ENCODE assay signal across 13 cellular contexts in genomic region chr21:25964009-25964408, GRCh38.
DNase-seq lines count a peak whose midpoint lies in the region; ATAC-seq and TF ChIP-seq lines count a peak whose summit lies in the region.
"Had no signal": no experiment of that assay in that cellular context is flagged by ENCODE, and none has a peak within 500 bp of the region (broad histone marks: within the 10 kb centered on the region; RNA-seq: fewer than 3 reads in every experiment).

No MANE protein-coding gene starts in this region.

- peaks cover 22% of the 10 kb centered on the region for H3K4me1 Mint-ChIP-seq in Calu3 (ENCODE audit: low read depth, unreplicated experiment)

- POLR2A ChIA-PET in Panc1 (lab: Charles Lee), result no interaction called here

- H3K79me2 ChIP-seq in parathyroid adenoma (no peaks in the 10 kb centered on the region), smooth muscle cell (ENCODE audit: low read depth) (peaks cover 11% of the 10 kb centered on the region), GM23248 (ENCODE audit: insufficient read depth) (no peaks in the 10 kb centered on the region)

- H3K9ac ChIP-seq in parathyroid adenoma (no peak overlapping the region), smooth muscle cell (ENCODE audit: low read depth) (no peak overlapping the region), GM23248 (no peak overlapping the region)

- H3K4me3 Mint-ChIP-seq in Calu3 (ENCODE audit: low read depth, unreplicated experiment), result no peak overlapping the region

- peaks cover 12% of the 10 kb centered on the region for H3K36me3 ChIP-seq in Panc1 (ENCODE audit: control insufficient read depth, insufficient read depth, low read length)
- H3K36me3 ChIP-seq in parathyroid adenoma (ENCODE audit: control insufficient read depth, insufficient read depth, low read length), result no peaks in the 10 kb centered on the region
- H3K36me3 ChIP-seq in smooth muscle cell (ENCODE audit: low read depth), result no peaks in the 10 kb centered on the region
- H3K36me3 ChIP-seq in GM23248 (ENCODE audit: low read depth), result no peaks in the 10 kb centered on the region
- H3K36me3 ChIP-seq: cardiac muscle cell, ovary had no signal

- no peak overlapping the region for H2AFZ ChIP-seq in parathyroid adenoma
- H2AFZ ChIP-seq in smooth muscle cell (ENCODE audit: low read depth), result no peak overlapping the region
- no peak overlapping the region for H2AFZ ChIP-seq in GM23248

- DNase-seq in Calu3 (no peak), Panc1 (ENCODE audit: low read depth, low spot score) (no peak), fibroblast of pulmonary artery (ENCODE audit: low read depth) (peak; percentile 56), smooth muscle cell (lab: John Stamatoyannopoulos, UW; ENCODE audit: unreplicated experiment) (no peak), GM13976 (ENCODE audit: low spot score) (no peak), GM23248 (no peak), cortex of kidney (lab: John Stamatoyannopoulos, UW) (no peak)
- DNase-seq: ovary, tibial artery had no signal

- H3K9me3 ChIP-seq in Panc1 (ENCODE audit: control insufficient read depth, insufficient read depth, low read depth, low read length), result no peaks in the 10 kb centered on the region
- no peaks in the 10 kb centered on the region for H3K9me3 ChIP-seq in parathyroid adenoma (ENCODE audit: control insufficient read depth, low read length)
- no peaks in the 10 kb centered on the region for H3K9me3 ChIP-seq in smooth muscle cell (replicated peaks; ENCODE audit: low read depth)
- no peaks in the 10 kb centered on the region for H3K9me3 ChIP-seq in GM23248 (ENCODE audit: low read depth)
- H3K9me3 ChIP-seq: MG63, ovary, SJSA1, tibial artery had no signal

- CTCF ChIA-PET in Calu3 (lab: Charles Lee) (no interaction called here), Panc1 (lab: Charles Lee) (no interaction called here)

- no peaks in the 10 kb centered on the region for H3K9me3 Mint-ChIP-seq in Calu3 (ENCODE audit: low read depth, unreplicated experiment)

- H3K4me1 ChIP-seq in Panc1 (ENCODE audit: control insufficient read depth, insufficient read depth, low read length), result peaks cover 11% of the 10 kb centered on the region
- no peaks in the 10 kb centered on the region for H3K4me1 ChIP-seq in parathyroid adenoma
- peaks cover 20% of the 10 kb centered on the region for H3K4me1 ChIP-seq in smooth muscle cell (ENCODE audit: low read depth)
- H3K4me1 ChIP-seq in GM23248 (ENCODE audit: insufficient read depth), result 0 out of 2 replicates have a peak, but pooled peaks cover 3% of the 10 kb centered on the region
- H3K4me1 ChIP-seq: tibial artery had no signal

- no TSS peak for BruUV-seq in Calu3 (replicated peaks; lab: Mats Ljungman, UMichigan)
- BruUV-seq in Panc1 (replicated peaks; lab: Mats Ljungman, UMichigan), result no TSS peak

- H3K36me3 Mint-ChIP-seq in Calu3 (ENCODE audit: insufficient read depth, unreplicated experiment), result peaks cover 10% of the 10 kb centered on the region

- H4K20me1 ChIP-seq in smooth muscle cell (ENCODE audit: low read depth), result peaks cover 33% of the 10 kb centered on the region
- no peaks in the 10 kb centered on the region for H4K20me1 ChIP-seq in GM23248 (ENCODE audit: insufficient read depth)

- H3K27ac ChIP-seq in Panc1 (ENCODE audit: low read length) (0 out of 2 replicates have a peak overlapping the region, but pooled peaks have one; percentile 7), parathyroid adenoma (peak overlapping the region; percentile 58), smooth muscle cell (ENCODE audit: low read depth) (no peak overlapping the region), GM23248 (no peak overlapping the region)
- H3K27ac ChIP-seq: cardiac muscle cell, ovary, SJSA1, tibial artery had no signal

- H3K27ac Mint-ChIP-seq in Calu3 (ENCODE audit: unreplicated experiment), result peak overlapping the region; percentile 60

- in situ Hi-C loops in Panc1 (cut with HindIII; ENCODE audit: low pct_unique_long_range_greater_than_20kb, low sequenced_read_pairs) (no loop called here), GM13976 (cut with MboI; ENCODE audit: low sequenced_read_pairs, unreplicated experiment) (no loop called here), GM23248 (cut with MboI) (no loop called here)

- intact Hi-C loops in Calu3 (cut with micrococcal nuclease; ENCODE audit: unreplicated experiment), result no loop called here
- intact Hi-C loops in Panc1 (cut with micrococcal nuclease; ENCODE audit: unreplicated experiment), result no loop called here

- no peak overlapping the region for H3K4me3 ChIP-seq in Panc1 (ENCODE audit: low read depth in 2 of 2, low read length in 2 of 2)
- H3K4me3 ChIP-seq in fibroblast of pulmonary artery (replicated peaks; ENCODE audit: low read depth, low read length), result no peak overlapping the region
- H3K4me3 ChIP-seq in parathyroid adenoma (ENCODE audit: low read depth, low read length), result no peak overlapping the region
- H3K4me3 ChIP-seq in smooth muscle cell, result no peak overlapping the region
- no peak overlapping the region for H3K4me3 ChIP-seq in GM23248
- H3K4me3 ChIP-seq: cardiac muscle cell, MG63, ovary, SJSA1, tibial artery had no signal

- ATAC-seq in Panc1, result no peak

- H3K27me3 ChIP-seq in Panc1 (ENCODE audit: control insufficient read depth, insufficient read depth, low read length), result no peaks in the 10 kb centered on the region
- no peaks in the 10 kb centered on the region for H3K27me3 ChIP-seq in parathyroid adenoma (ENCODE audit: control insufficient read depth, insufficient read depth, low read length)
- no peaks in the 10 kb centered on the region for H3K27me3 ChIP-seq in smooth muscle cell (ENCODE audit: low read depth)
- H3K27me3 ChIP-seq in GM23248 (replicated peaks; ENCODE audit: insufficient read depth), result no peaks in the 10 kb centered on the region
- H3K27me3 ChIP-seq: cardiac muscle cell, MG63, ovary, SJSA1, tibial artery had no signal

- 90% methylated on average over 5 of the region's 5 CpGs for WGBS in smooth muscle cell (ENCODE audit: low lambda C conversion rate)
- 97 to 98% methylated on average over 5 of the region's 5 CpGs for WGBS in GM23248 (ENCODE audit: low coverage in 1 of 2, low lambda C conversion rate in 2 of 2, missing lambda C conversion rate in 2 of 2), 2 experiments

- no peaks in the 10 kb centered on the region for H3K27me3 Mint-ChIP-seq in Calu3 (ENCODE audit: unreplicated experiment)

- H3K4me2 ChIP-seq in parathyroid adenoma (ENCODE audit: low read length) (no peak overlapping the region), smooth muscle cell (no peak overlapping the region), GM23248 (ENCODE audit: unreplicated experiment) (no peak overlapping the region)

- no peak for TF ChIP-seq CTCF in Calu3 (IDR thresholded peaks at IDR 0.05; ENCODE audit: unreplicated experiment)
- no peak for TF ChIP-seq CTCF in Panc1 (IDR thresholded peaks at IDR 0.05)
- TF ChIP-seq CTCF in fibroblast of pulmonary artery (IDR thresholded peaks at IDR 0.05; ENCODE audit: low read length, missing control alignments), result no peak
- no peak for TF ChIP-seq CTCF in parathyroid adenoma (IDR thresholded peaks at IDR 0.05)
- TF ChIP-seq CTCF in smooth muscle cell (IDR thresholded peaks at IDR 0.05; ENCODE audit: borderline replicate concordance, insufficient read depth, poor library complexity, severe bottlenecking), result no peak
- no peak for TF ChIP-seq CTCF in GM13976 (IDR thresholded peaks at IDR 0.05; ENCODE audit: borderline replicate concordance, control extremely low read depth, extremely low read depth, insufficient read depth, missing control alignments)

- H3F3A ChIP-seq in smooth muscle cell (ENCODE audit: low read depth) (peaks cover 23% of the 10 kb centered on the region), GM23248 (ENCODE audit: insufficient read depth) (peaks cover 9% of the 10 kb centered on the region; the same call in 1 of the 2 replicates)

- H3K9me2 ChIP-seq in GM23248 (ENCODE audit: insufficient read depth), result no peaks in the 10 kb centered on the region

Comparison
In these comparisons a context has a peak if more than half of its experiments do, and no peak if none do; other contexts are left out.
1. H3K27ac ChIP-seq: peak in Panc1 (single experiment) and parathyroid adenoma (single experiment); none in smooth muscle cell (single experiment) and GM23248 (single experiment).